ENCODE assay signal across 21 cellular contexts in the genomic region with DNA sequence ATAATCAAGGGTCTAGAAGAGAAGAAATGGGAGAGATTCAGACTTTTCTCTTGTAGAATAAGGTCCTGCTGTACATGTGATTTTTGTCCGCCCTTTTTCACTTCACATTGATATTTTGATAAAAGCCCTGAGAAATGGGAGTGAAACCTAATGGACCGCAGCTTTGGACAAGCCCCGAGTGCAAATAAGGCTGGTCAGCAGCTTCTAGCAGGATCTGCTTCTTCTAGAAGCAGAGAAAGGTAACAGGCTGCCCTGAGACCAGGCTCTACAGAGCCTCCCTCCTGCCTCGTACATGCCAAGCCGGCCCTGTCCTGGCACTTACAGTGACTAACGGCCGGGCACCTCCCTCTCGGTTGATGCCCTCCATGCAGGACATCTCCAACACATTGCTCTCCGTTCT. TPM values are rescaled to one million over a fixed set of nuclear protein-coding genes. Genes with fewer than 3 reads are reported as not detected.
DNase-seq lines count a peak whose midpoint lies in the region; ATAC-seq and TF ChIP-seq lines count a peak whose summit lies in the region.
"Had no signal": no experiment of that assay in that cellular context is flagged by ENCODE, and none has a peak within 500 bp of the region (broad histone marks: within the 10 kb centered on the region; RNA-seq: fewer than 3 reads in every experiment).

No MANE protein-coding gene starts in this region.

- H3K4me1 Mint-ChIP-seq in T-helper 2 cell treated with Interferon-gamma antibody and Interleukin-4, amounts not matched to agents 5 μg/mL and 100 μg/mL, for 36 hours (ENCODE audit: low read depth): peaks cover 16% of the 10 kb centered on the region
- peaks cover 9 to 17% of the 10 kb centered on the region in 2 donors for H3K4me1 Mint-ChIP-seq in immature natural killer cell

- H3K36me3 ChIP-seq in BLaER1 treated with 17β-estradiol and CSF1 and Interleukin-3, amounts not matched to agents 10 nM and 100 nM: peaks cover 0 to 19% (median 0%) of the 10 kb centered on the region in 11 experiments; a peak in 7 of 22 replicates
- H3K36me3 ChIP-seq in KMS-11 (ENCODE audit: insufficient read depth): no peaks in the 10 kb centered on the region
- H3K36me3 ChIP-seq: MG63, prostate gland had no signal

- H4K20me1 ChIP-seq in BLaER1 treated with 17β-estradiol and CSF1 and Interleukin-3, amounts not matched to agents 10 nM and 100 nM: no peaks in the 10 kb centered on the region
- H4K20me1 ChIP-seq in KMS-11 (ENCODE audit: insufficient read depth): no peaks in the 10 kb centered on the region

- no peaks in the 10 kb centered on the region for H3K27me3 ChIP-seq in BLaER1 treated with 17β-estradiol and CSF1 and Interleukin-3, amounts not matched to agents 10 nM and 100 nM
- no peaks in the 10 kb centered on the region for H3K27me3 ChIP-seq in KMS-11 (ENCODE audit: insufficient read depth, low read depth)
- H3K27me3 ChIP-seq: body of pancreas, MG63 had no signal

- H3K9me3 ChIP-seq in BLaER1 treated with 17β-estradiol and CSF1 and Interleukin-3, amounts not matched to agents 10 nM and 100 nM (replicated peaks in 1 of 11): no peaks in the 10 kb centered on the region
- H3K9me3 ChIP-seq: body of pancreas, MG63, prostate gland, thoracic aorta had no signal

- no peak overlapping the region for H3K9ac ChIP-seq in BLaER1 treated with 17β-estradiol and CSF1 and Interleukin-3, amounts not matched to agents 10 nM and 100 nM
- H3K9ac ChIP-seq in KMS-11: peak overlapping the region; percentile 41; the same call in 1 of the 2 replicates

- TF ChIP-seq CTCF in KMS-11 (conservative IDR thresholded peaks at IDR 0.05; ENCODE audit: low read depth, low read length): no peak

- H3K4me1 ChIP-seq in BLaER1 treated with 17β-estradiol and CSF1 and Interleukin-3, amounts not matched to agents 10 nM and 100 nM: peaks cover 0 to 17% (median 13%) of the 10 kb centered on the region in 10 experiments; a peak in 12 of 20 replicates
- peaks cover 22% of the 10 kb centered on the region for H3K4me1 ChIP-seq in KMS-11 (ENCODE audit: low read depth, poor library complexity, severe bottlenecking)
- H3K4me1 ChIP-seq: body of pancreas, prostate gland had no signal

- ATAC-seq in GM18858 (IDR thresholded peaks at IDR 0.05; ENCODE audit: unreplicated experiment): no peak
- ATAC-seq: body of pancreas, HepG2 had no signal

- no peaks in the 10 kb centered on the region for H3K79me2 ChIP-seq in KMS-11 (ENCODE audit: insufficient read depth, low read depth)

- no peak overlapping the region for H3K27ac ChIP-seq in BLaER1 treated with 17β-estradiol and CSF1 and Interleukin-3, amounts not matched to agents 10 nM and 100 nM
- peak overlapping the region; percentile 55 for H3K27ac ChIP-seq in KMS-11
- H3K27ac ChIP-seq: body of pancreas, prostate gland, skin epidermis, thoracic aorta had no signal

- DNase-seq in T-helper 2 cell treated with Interferon-gamma antibody and Interleukin-4, amounts not matched to agents 5 μg/mL and 100 μg/mL, for 36 hours (ENCODE audit: low spot score): no peak
- DNase-seq in T-helper 2 cell (no peak), immature natural killer cell (no peak), EL (no peak), NCI-H226 (no peak)
- DNase-seq: 8988T; activated naive CD4-positive, alpha-beta T cell; body of pancreas; GOT3; islet precursor cell; mesendoderm; MG63; NCI-H1694; NCI-H446 had no signal

- H3K4me3 ChIP-seq in BLaER1 treated with 17β-estradiol and CSF1 and Interleukin-3, amounts not matched to agents 10 nM and 100 nM: no peak overlapping the region
- H3K4me3 ChIP-seq in KMS-11 (IDR thresholded peaks at IDR 0.05; ENCODE audit: insufficient read depth, low read depth, low read length): no peak overlapping the region
- H3K4me3 ChIP-seq: body of pancreas, MG63, prostate gland, skin epidermis, thoracic aorta had no signal

- no peaks in the 10 kb centered on the region for H3K9me3 Mint-ChIP-seq in T-helper 2 cell treated with Interferon-gamma antibody and Interleukin-4, amounts not matched to agents 5 μg/mL and 100 μg/mL, for 36 hours
- no peaks in the 10 kb centered on the region for H3K9me3 Mint-ChIP-seq in immature natural killer cell

- peak overlapping the region; percentile 88 for H3K27ac Mint-ChIP-seq in T-helper 2 cell treated with Interferon-gamma antibody and Interleukin-4, amounts not matched to agents 5 μg/mL and 100 μg/mL, for 36 hours
- H3K27ac Mint-ChIP-seq in immature natural killer cell: peak overlapping the region in 4 of 6 donors; percentile 15 to 86 (median 50)

- peak overlapping the region; percentile 51 for H2AFZ ChIP-seq in KMS-11 (ENCODE audit: low read depth)

- H3K4me2 ChIP-seq in BLaER1 treated with 17β-estradiol and CSF1 and Interleukin-3, amounts not matched to agents 10 nM and 100 nM: peak overlapping the region in 7 of 11 experiments; percentile 3 to 64 (median 26); a peak in 8 of 22 replicates
- peak overlapping the region; percentile 63 for H3K4me2 ChIP-seq in KMS-11

- H3K36me3 Mint-ChIP-seq in T-helper 2 cell treated with Interferon-gamma antibody and Interleukin-4, amounts not matched to agents 5 μg/mL and 100 μg/mL, for 36 hours (ENCODE audit: low read depth): no peaks in the 10 kb centered on the region
- H3K36me3 Mint-ChIP-seq in immature natural killer cell: no peaks in the 10 kb centered on the region

- H3K27me3 Mint-ChIP-seq in T-helper 2 cell treated with Interferon-gamma antibody and Interleukin-4, amounts not matched to agents 5 μg/mL and 100 μg/mL, for 36 hours (ENCODE audit: low read depth): no peaks in the 10 kb centered on the region
- peaks cover 0 to 1% (median 0%) of the 10 kb centered on the region in 3 donors for H3K27me3 Mint-ChIP-seq in immature natural killer cell (ENCODE audit: low read depth in 3 of 3)

- peak overlapping the region; percentile 22 for H3K4me3 Mint-ChIP-seq in T-helper 2 cell treated with Interferon-gamma antibody and Interleukin-4, amounts not matched to agents 5 μg/mL and 100 μg/mL, for 36 hours
- peak overlapping the region in 3 of 5 donors; percentile 28 to 80 (median 77) for H3K4me3 Mint-ChIP-seq in immature natural killer cell

RNA-seq across cellular contexts. Expression of gene ACER2, which starts 33.4 kb away (rescaled TPM):
- under 1 TPM in 1 of 3 donors, not detected in 2; 0.11 TPM for polyA plus RNA-seq in immature natural killer cell
